8 cellular contexts compared by ENCODE assay signal in the genomic region with DNA sequence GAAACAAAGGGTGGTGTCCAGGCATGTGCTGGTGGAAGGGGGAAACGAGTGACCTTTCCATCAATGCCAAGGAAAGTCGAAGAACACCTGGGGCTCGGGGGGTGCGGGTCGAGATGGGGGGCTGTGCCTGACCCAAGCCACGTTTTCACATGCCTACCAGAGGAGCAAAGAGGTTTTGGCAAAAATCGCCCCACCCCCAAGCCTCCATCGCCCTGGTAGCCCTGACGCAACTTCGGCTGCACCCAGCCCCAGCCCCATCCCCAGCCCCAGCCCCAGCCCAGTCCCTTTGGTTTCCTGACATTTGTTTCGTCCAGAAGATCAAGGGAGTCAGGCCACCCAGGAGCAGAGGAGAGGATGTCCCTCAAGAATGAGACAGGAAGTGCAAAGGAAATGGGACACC.
DNase-seq lines count a peak whose midpoint lies in the region; ATAC-seq and TF ChIP-seq lines count a peak whose summit lies in the region.
"Not testable (repeated sequence)": the region's sequence is repeated elsewhere in the genome, so short reads cannot be mapped to it uniquely, and the experiment has no call there.

No MANE protein-coding gene starts in this region.

- H3K4me3 Mint-ChIP-seq in Calu3 (ENCODE audit: low read depth, unreplicated experiment); activated CD4-positive, alpha-beta T cell treated with anti-CD3 and anti-CD28 coated beads for 36 hours: not testable (repeated sequence)

- not testable (repeated sequence) for H3K9me3 Mint-ChIP-seq in Calu3 (ENCODE audit: low read depth, unreplicated experiment); activated CD4-positive, alpha-beta T cell treated with anti-CD3 and anti-CD28 coated beads for 36 hours (ENCODE audit: low read depth)

- H3K27me3 Mint-ChIP-seq in Calu3 (ENCODE audit: unreplicated experiment); activated CD4-positive, alpha-beta T cell treated with anti-CD3 and anti-CD28 coated beads for 36 hours: not testable (repeated sequence)

- peak overlapping the region in 1 of 4 donors; percentile 34 for H3K4me3 ChIP-seq in adrenal gland
- H3K4me3 ChIP-seq in lower lobe of right lung: not testable (repeated sequence)
- peak overlapping the region; percentile 34 to 42 (median 36) for H3K4me3 ChIP-seq in stomach

- POLR2A ChIA-PET in activated CD4-positive, alpha-beta T cell treated with anti-CD3 and anti-CD28 coated beads for 36 hours (lab: Charles Lee): not testable (repeated sequence)

- H3K27ac ChIP-seq in adrenal gland, lower lobe of right lung, stomach: not testable (repeated sequence)

- peak; percentile 11 for DNase-seq in Calu3
- peak; percentile 68 for DNase-seq in activated CD4-positive, alpha-beta T cell treated with anti-CD3 and anti-CD28 coated beads for 36 hours
- peak; percentile 33 for DNase-seq in activated T-cell treated with anti-CD3 and anti-CD28 coated beads for 48 hours (ENCODE audit: low read depth)
- peak in 6 of 7 donors; percentile 10 to 58 (median 30) for DNase-seq in adrenal gland
- DNase-seq in head of caudate nucleus: peak in 41 of 42 donors; percentile 1 to 66 (median 20)
- peak; percentile 50 for DNase-seq in lower lobe of right lung
- peak; percentile 69 for DNase-seq in sciatic nerve (ENCODE audit: low spot score)
- peak; percentile 27 for DNase-seq in stomach

- not testable (repeated sequence) for ATAC-seq in activated CD4-positive, alpha-beta T cell treated with anti-CD3 and anti-CD28 coated beads for 36 hours
- ATAC-seq in lower lobe of right lung: peak; percentile 28 to 52
- peak; percentile 63 for ATAC-seq in sciatic nerve

- H3K4me1 Mint-ChIP-seq in Calu3 (ENCODE audit: low read depth, unreplicated experiment); activated CD4-positive, alpha-beta T cell treated with anti-CD3 and anti-CD28 coated beads for 36 hours: not testable (repeated sequence)

- CTCF ChIA-PET in Calu3 (lab: Charles Lee); activated CD4-positive, alpha-beta T cell treated with anti-CD3 and anti-CD28 coated beads for 36 hours (lab: Charles Lee): not testable (repeated sequence)

- TF ChIP-seq POLR2A in adrenal gland (IDR thresholded peaks at IDR 0.05); stomach (IDR thresholded peaks at IDR 0.05): not testable (repeated sequence)

- not testable (repeated sequence) for H3K4me1 ChIP-seq in adrenal gland (replicated peaks in 1 of 2); lower lobe of right lung; stomach

- H3K36me3 Mint-ChIP-seq in Calu3 (ENCODE audit: insufficient read depth, unreplicated experiment); activated CD4-positive, alpha-beta T cell treated with anti-CD3 and anti-CD28 coated beads for 36 hours (ENCODE audit: low read depth): not testable (repeated sequence)

- H3K9me3 ChIP-seq in adrenal gland (replicated peaks in 1 of 3); lower lobe of right lung; stomach: not testable (repeated sequence)

- not testable (repeated sequence) for TF ChIP-seq CTCF in Calu3 (IDR thresholded peaks at IDR 0.05; ENCODE audit: unreplicated experiment); adrenal gland (IDR thresholded peaks at IDR 0.05); lower lobe of right lung (IDR thresholded peaks at IDR 0.05); stomach (IDR thresholded peaks at IDR 0.05)

- intact Hi-C loops in Calu3 (cut with micrococcal nuclease; ENCODE audit: unreplicated experiment); activated CD4-positive, alpha-beta T cell treated with anti-CD3 and anti-CD28 coated beads for 36 hours (cut with DNase I, micrococcal nuclease); adrenal gland (cut with DNase I); head of caudate nucleus (cut with DNase I); lower lobe of right lung (cut with DNase I); sciatic nerve (cut with DNase I); stomach (cut with DNase I; ENCODE audit: low total_unique reads): not testable (repeated sequence)

- not testable (repeated sequence) for H3K27ac Mint-ChIP-seq in Calu3 (ENCODE audit: unreplicated experiment); activated CD4-positive, alpha-beta T cell treated with anti-CD3 and anti-CD28 coated beads for 36 hours

- H3K27me3 ChIP-seq in adrenal gland; lower lobe of right lung (ENCODE audit: low read depth); stomach: not testable (repeated sequence)

- TF ChIP-seq EP300 in stomach (IDR thresholded peaks at IDR 0.05): not testable (repeated sequence)

- 24 to 32% methylated on average over 5 to 6 of the region's 11 CpGs; no CpG with 5 or more reads in 2 of the 4 donors for WGBS in adrenal gland, 4 donors
- 8 to 21% (median 16%) methylated on average over 4 to 7 of the region's 11 CpGs; no CpG with 5 or more reads in 1 of the 5 donors for WGBS in stomach, 5 donors

- not testable (repeated sequence) for H3K36me3 ChIP-seq in adrenal gland (replicated peaks in 1 of 2); lower lobe of right lung; stomach

- not testable (repeated sequence) for BruUV-seq in Calu3 (replicated peaks; lab: Mats Ljungman, UMichigan)

Comparison
In these comparisons a context has a peak if more than half of its experiments do, and no peak if none do; other contexts are left out.
1. DNase-seq: peak in every context shown above with its lines; median percentile 69 in sciatic nerve; 68 in activated CD4-positive, alpha-beta T cell treated with anti-CD3 and anti-CD28 coated beads for 36 hours; 50 in lower lobe of right lung; 33 in activated T-cell treated with anti-CD3 and anti-CD28 coated beads for 48 hours; 30 in adrenal gland; 27 in stomach; 20 in head of caudate nucleus; 11 in Calu3.